20 cellular contexts compared by ENCODE assay signal in genomic region chr12:48668996-48669395, GRCh38.
"Had no signal": no experiment of that assay in that cellular context is flagged by ENCODE, and none has a peak within 500 bp of the region (broad histone marks: within the 10 kb centered on the region; RNA-seq: fewer than 3 reads in every experiment).

No MANE protein-coding gene starts in this region.

- H3K4me3 ChIP-seq: colonic mucosa, esophagus muscularis mucosa, heart right ventricle, left lung, lower lobe of right lung, mucosa of descending colon had no signal

- H3K4me3 Mint-ChIP-seq: dendritic cell treated with granulocyte-macrophage colony-stimulating factor and Interleukin-4, amounts not matched to agents 40 ng/mL and 50 ng/mL, for 4 days; effector memory CD8-positive, alpha-beta T cell; endodermal cell; mesothelial cell of epicardium; naive B cell had no signal

- DNase-seq: colonic mucosa; cortex of kidney; effector CD8-positive, alpha-beta T cell; effector memory CD8-positive, alpha-beta T cell; endodermal cell; foreskin keratinocyte; glutamatergic neuron; head of caudate nucleus; heart right ventricle; hippocampal formation; left cardiac atrium; left lung; left ventricle myocardium superior; lower lobe of right lung; mesenchymal stem cell; mucosa of descending colon; naive B cell had no signal

- ATAC-seq: effector memory CD8-positive, alpha-beta T cell; foreskin keratinocyte; heart right ventricle; left cardiac atrium; left lung; left ventricle myocardium superior; lower lobe of right lung; mucosa of descending colon had no signal

- H3K9me3 ChIP-seq: colonic mucosa, esophagus muscularis mucosa, heart right ventricle, left lung, lower lobe of right lung, mucosa of descending colon had no signal

- H3K27me3 Mint-ChIP-seq: dendritic cell treated with granulocyte-macrophage colony-stimulating factor and Interleukin-4, amounts not matched to agents 40 ng/mL and 50 ng/mL, for 4 days; effector memory CD8-positive, alpha-beta T cell; naive B cell had no signal

- H3K9me3 Mint-ChIP-seq: dendritic cell treated with granulocyte-macrophage colony-stimulating factor and Interleukin-4, amounts not matched to agents 40 ng/mL and 50 ng/mL, for 4 days; effector memory CD8-positive, alpha-beta T cell; endodermal cell; mesothelial cell of epicardium; naive B cell had no signal

- H3K4me1 Mint-ChIP-seq: endodermal cell, mesothelial cell of epicardium had no signal

- H3K27ac Mint-ChIP-seq: dendritic cell treated with granulocyte-macrophage colony-stimulating factor and Interleukin-4, amounts not matched to agents 40 ng/mL and 50 ng/mL, for 4 days; endodermal cell; mesothelial cell of epicardium had no signal

- H3K27me3 ChIP-seq: colonic mucosa, esophagus muscularis mucosa, foreskin keratinocyte, heart right ventricle, left lung had no signal

- H3K4me1 ChIP-seq: colonic mucosa, left lung, lower lobe of right lung had no signal

- H3K27ac ChIP-seq: colonic mucosa, esophagus muscularis mucosa, foreskin keratinocyte, heart right ventricle, left lung, lower lobe of right lung had no signal
